ENCODE assay signal across 9 cellular contexts in the genomic region with DNA sequence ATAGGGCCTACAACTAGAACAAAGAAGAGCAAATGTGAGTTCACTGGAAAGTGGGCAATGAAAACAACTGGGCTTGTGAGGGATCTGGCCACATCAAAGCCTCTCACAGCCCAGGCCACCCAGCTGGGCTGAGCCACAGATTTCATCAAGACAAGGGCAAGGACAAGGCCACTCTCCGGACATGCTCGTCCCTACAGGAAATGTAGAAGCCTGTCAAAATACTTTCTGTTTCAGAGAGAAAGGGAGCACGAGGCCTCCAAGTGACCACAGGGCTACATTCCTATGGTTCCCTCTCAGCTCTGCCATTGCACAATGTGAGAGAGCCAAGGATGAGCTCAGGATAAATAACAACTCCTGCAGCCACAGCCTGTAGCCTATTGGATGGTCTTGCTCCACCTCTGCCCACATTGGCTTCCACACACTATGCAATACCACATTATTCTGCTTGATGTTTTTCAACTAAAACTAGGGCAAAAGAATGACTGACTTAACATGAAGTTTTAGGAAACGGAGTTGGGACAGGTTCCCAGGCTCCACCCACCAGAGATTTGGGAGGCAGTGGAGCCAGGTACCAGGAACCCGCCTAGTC. TPM values are rescaled to one million over a fixed set of nuclear protein-coding genes. Genes with fewer than 3 reads are reported as not detected.
DNase-seq lines count a peak whose midpoint lies in the region; FAIRE-seq and TF ChIP-seq lines count a peak whose summit lies in the region.
"Had no signal": no experiment of that assay in that cellular context is flagged by ENCODE, and none has a peak within 500 bp of the region (broad histone marks: within the 10 kb centered on the region; RNA-seq: fewer than 3 reads in every experiment).

No MANE protein-coding gene starts in this region.

- peaks cover 52% of the 10 kb centered on the region for H3K4me1 Mint-ChIP-seq in astrocyte (ENCODE audit: low read depth, unreplicated experiment)

- no peaks in the 10 kb centered on the region for H3K9me3 ChIP-seq in astrocyte (ENCODE audit: insufficient read depth, low read depth, low read length)

- peaks cover 70% of the 10 kb centered on the region for H4K20me1 ChIP-seq in astrocyte (ENCODE audit: insufficient read depth, low read length)

- peak overlapping the region; percentile 76 for H3K4me2 ChIP-seq in astrocyte (ENCODE audit: low read length)

- peak overlapping the region; percentile 66 for H3K9ac ChIP-seq in astrocyte (ENCODE audit: low read length)

- peak overlapping the region; percentile 15 for H3K4me3 ChIP-seq in Jurkat, Clone E6-1 (ENCODE audit: low read length)
- H3K4me3 ChIP-seq in astrocyte (ENCODE audit: insufficient read depth, low read depth, low read length) (no peak overlapping the region), kidney epithelial cell (ENCODE audit: low read depth, low read length) (no peak overlapping the region)

- H3K27me3 ChIP-seq in astrocyte (ENCODE audit: insufficient read depth, low read length) (no peaks in the 10 kb centered on the region), kidney epithelial cell (ENCODE audit: control insufficient read depth, insufficient read depth, low read length) (no peaks in the 10 kb centered on the region)

- H3K4me1 ChIP-seq in astrocyte (ENCODE audit: insufficient read depth, low read length) = peaks cover 56% of the 10 kb centered on the region

- no peak overlapping the region for H3K27ac Mint-ChIP-seq in astrocyte (ENCODE audit: unreplicated experiment)

- no peak overlapping the region for H2AFZ ChIP-seq in astrocyte (ENCODE audit: low read depth, low read length)

- peaks cover 85% of the 10 kb centered on the region for H3K79me2 ChIP-seq in astrocyte (ENCODE audit: insufficient read depth, low read length)

- H3K36me3 Mint-ChIP-seq in astrocyte (ENCODE audit: low read depth, unreplicated experiment) = peaks cover 2% of the 10 kb centered on the region
- H3K36me3 Mint-ChIP-seq: brain had no signal

- peaks cover 2% of the 10 kb centered on the region for H3K27me3 Mint-ChIP-seq in astrocyte (ENCODE audit: low read depth, unreplicated experiment)
- H3K27me3 Mint-ChIP-seq: brain had no signal

- DNase-seq in AG08395 (ENCODE audit: low spot score) (peak; percentile 96), astrocyte (ENCODE audit: low read depth) (peak; percentile 99), kidney epithelial cell (ENCODE audit: low read depth) (peak; percentile 93), superior temporal gyrus (ENCODE audit: extremely low spot score) (peak; percentile 50), frontal cortex (ENCODE audit: low spot score in 2 of 2) (no peak), NCI-H748 (lab: John Stamatoyannopoulos, UW; ENCODE audit: unreplicated experiment) (no peak), NCI-H524 (lab: John Stamatoyannopoulos, UW) (no peak)
- no peak for DNase-seq in Jurkat, Clone E6-1 (ENCODE audit: low read depth, low spot score)

- no peaks in the 10 kb centered on the region for H3K9me3 Mint-ChIP-seq in astrocyte (ENCODE audit: unreplicated experiment)
- H3K9me3 Mint-ChIP-seq: brain had no signal

- peak overlapping the region; percentile 34 for H3K4me3 Mint-ChIP-seq in astrocyte (ENCODE audit: unreplicated experiment)
- H3K4me3 Mint-ChIP-seq: brain had no signal

- FAIRE-seq in astrocyte (lab: Jason Lieb, UNC) (peak; percentile 63), frontal cortex (lab: Jason Lieb, UNC) (no peak)

- TF ChIP-seq CTCF in astrocyte (IDR thresholded peaks at IDR 0.05; ENCODE audit: insufficient read depth, low read depth, low read length) = no peak
- no peak for TF ChIP-seq CTCF in kidney epithelial cell (IDR thresholded peaks at IDR 0.05; ENCODE audit: insufficient read depth, low read length, poor library complexity, severe bottlenecking)

- H3K27ac ChIP-seq in astrocyte (ENCODE audit: low read depth, low read length) = peak overlapping the region; percentile 91

- no peaks in the 10 kb centered on the region for H3K36me3 ChIP-seq in astrocyte (ENCODE audit: insufficient read depth, low read length)
- no peaks in the 10 kb centered on the region for H3K36me3 ChIP-seq in kidney epithelial cell (ENCODE audit: control insufficient read depth, insufficient read depth, low read length)

RNA-seq across cellular contexts. Expression of a gene that starts 12.1 kb away (rescaled TPM):
- 27.6 TPM for polyA plus RNA-seq in Jurkat, Clone E6-1 (2012; ENCODE audit: insufficient read depth, insufficient read length)
- 21.3 and 26.0 TPM in 2 replicates for total RNA-seq in astrocyte
- total RNA-seq in kidney epithelial cell = 29.0 and 30.9 TPM in 2 replicates
- 10.6 TPM for total RNA-seq in frontal cortex

RNA-seq across cellular contexts. Expression of a gene that starts 27.0 kb away (rescaled TPM):
- not detected for polyA plus RNA-seq in Jurkat, Clone E6-1 (2012; ENCODE audit: insufficient read depth, insufficient read length)
- not detected in 2 replicates for total RNA-seq in astrocyte
- total RNA-seq in kidney epithelial cell = not detected in 2 replicates
- not detected for total RNA-seq in frontal cortex

Comparison
In these comparisons a context has a peak if more than half of its experiments do, and no peak if none do; other contexts are left out.
1. DNase-seq: peak in AG08395 (single experiment), astrocyte (single experiment), kidney epithelial cell (single experiment) and superior temporal gyrus (single experiment); none in Jurkat, Clone E6-1 (single experiment), frontal cortex (0 of 2), NCI-H748 (single experiment) and NCI-H524 (0 of 2).